ENCODE assay signal across 24 cellular contexts in the genomic region with DNA sequence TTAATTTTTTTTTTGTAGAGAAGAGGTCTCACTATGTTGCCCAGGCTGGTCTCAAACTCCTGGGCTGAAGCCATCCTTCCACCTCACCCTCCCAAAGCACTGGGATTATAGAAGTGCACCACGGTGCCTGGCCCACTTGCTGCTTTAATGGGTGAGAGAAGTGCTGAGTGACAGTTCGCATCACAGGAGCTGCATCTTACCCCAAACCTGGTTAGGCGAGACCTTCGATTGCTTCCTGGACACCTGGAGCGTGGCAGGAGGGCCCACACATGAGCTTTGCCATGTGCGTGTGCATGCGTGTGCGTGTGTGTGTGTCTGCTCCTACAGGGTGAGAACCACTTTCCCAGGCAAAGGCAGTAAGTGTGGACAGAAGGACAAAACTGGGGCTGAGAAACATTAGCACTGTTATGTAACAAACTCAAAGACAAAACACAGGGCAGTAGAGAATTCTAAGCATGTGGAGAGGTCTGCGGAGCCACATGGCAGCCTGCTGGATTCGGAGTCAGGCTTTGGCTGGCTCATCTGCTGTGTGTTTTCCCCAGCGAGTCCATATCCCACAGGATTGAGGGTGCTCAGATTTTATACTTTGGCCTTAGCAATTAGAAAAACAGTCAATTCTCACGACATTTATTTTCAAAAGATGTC. TPM values are rescaled to one million over a fixed set of nuclear protein-coding genes. Genes with fewer than 3 reads are reported as not detected.
DNase-seq lines count a peak whose midpoint lies in the region; ATAC-seq and TF ChIP-seq lines count a peak whose summit lies in the region.
"Had no signal": no experiment of that assay in that cellular context is flagged by ENCODE, and none has a peak within 500 bp of the region (broad histone marks: within the 10 kb centered on the region; RNA-seq: fewer than 3 reads in every experiment).

No MANE protein-coding gene starts in this region.

- H2AK5ac ChIP-seq in IMR-90 (ENCODE audit: low read depth, low read length) = no peak overlapping the region

- no peak for TF ChIP-seq POLR2A in IMR-90 (IDR thresholded peaks at IDR 0.05; ENCODE audit: low read depth, low read length)

- H3K36me3 ChIP-seq in IMR-90 (ENCODE audit: control insufficient read depth, insufficient read depth, low read length) = no peaks in the 10 kb centered on the region
- H3K36me3 ChIP-seq: MG63, SJCRH30, spleen, suprapubic skin had no signal

- H3K56ac ChIP-seq in IMR-90 (ENCODE audit: extremely low read depth, insufficient read depth, low read length) = no peak overlapping the region

- in situ Hi-C loops in IMR-90 (cut with MboI; ENCODE audit: low sequenced_read_pairs) = no loop called here

- no peak overlapping the region for H2BK15ac ChIP-seq in IMR-90 (ENCODE audit: low read depth, low read length)

- CTCF ChIA-PET in IMR-90 (lab: Yijun Ruan, JAX) = interaction anchor here (0.6 kb wide), 1 partner anchor 959 kb away, joined by 3 read pairs; no protein-coding TSS in a partner anchor

- no peak overlapping the region for H3K4me2 ChIP-seq in IMR-90 (ENCODE audit: low read depth, low read length)

- H3K9ac ChIP-seq in IMR-90 (ENCODE audit: low read depth, low read length) = no peak overlapping the region

- H3K79me1 ChIP-seq in IMR-90 (ENCODE audit: low read depth in 1 of 2, low read length in 2 of 2) = no peaks in the 10 kb centered on the region

- peaks cover 0 to 4% of the 10 kb centered on the region in 2 donors for H3K36me3 Mint-ChIP-seq in naive B cell
- H3K36me3 Mint-ChIP-seq: stimulated activated effector memory CD8-positive, alpha-beta T cell treated with anti-CD3 and anti-CD28 coated beads, Interleukin-12 subunit alpha, Interleukin-12 subunit beta, amount 100 ng/mL, for 72 hours had no signal

- POLR2A ChIA-PET in IMR-90 (lab: Charles Lee; ENCODE audit: unreplicated experiment) = no interaction called here

- H2BK120ac ChIP-seq in IMR-90 (ENCODE audit: low read depth, low read length) = no peak overlapping the region

- H3K27me3 ChIP-seq in IMR-90 (ENCODE audit: control insufficient read depth, insufficient read depth, low read length) = peaks cover 10% of the 10 kb centered on the region
- H3K27me3 ChIP-seq: MG63, spleen, suprapubic skin had no signal

- peak overlapping the region in 1 of 8 donors; percentile 52 for H3K4me3 Mint-ChIP-seq in naive B cell
- H3K4me3 Mint-ChIP-seq: activated CD4-positive, alpha-beta T cell treated with anti-CD3 and anti-CD28 coated beads, Interleukin-2, amount 10 ng/mL, durations not matched to agents 24 days and 14 days; activated CD8-positive, alpha-beta memory T cell treated with anti-CD3 and anti-CD28 coated beads, Interleukin-2, amount 10 ng/mL, durations not matched to agents 7 days and 5 days; HFFc6; stimulated activated effector memory CD8-positive, alpha-beta T cell treated with anti-CD3 and anti-CD28 coated beads, Interleukin-12 subunit alpha, Interleukin-12 subunit beta, amount 100 ng/mL, for 72 hours had no signal

- H3K27ac ChIP-seq in IMR-90 (ENCODE audit: insufficient read depth, low read length) = no peak overlapping the region
- H3K27ac ChIP-seq: SJCRH30, spleen, suprapubic skin had no signal

- BruUV-seq in IMR-90 (replicated peaks; lab: Mats Ljungman, UMichigan) = no TSS peak

- H3K27ac Mint-ChIP-seq in naive B cell = peak overlapping the region in 1 of 6 donors; percentile 34
- H3K27ac Mint-ChIP-seq: activated CD4-positive, alpha-beta T cell treated with anti-CD3 and anti-CD28 coated beads, Interleukin-2, amount 10 ng/mL, durations not matched to agents 24 days and 14 days; activated CD8-positive, alpha-beta memory T cell treated with anti-CD3 and anti-CD28 coated beads, Interleukin-2, amount 10 ng/mL, durations not matched to agents 7 days and 5 days; HFFc6; stimulated activated effector memory CD8-positive, alpha-beta T cell treated with anti-CD3 and anti-CD28 coated beads, Interleukin-12 subunit alpha, Interleukin-12 subunit beta, amount 100 ng/mL, for 72 hours had no signal

- no peak overlapping the region for H4K5ac ChIP-seq in IMR-90 (ENCODE audit: low read depth, low read length)

- no peak overlapping the region for H2BK5ac ChIP-seq in IMR-90 (ENCODE audit: low read depth, low read length, poor library complexity, severe bottlenecking)

- H4K20me1 ChIP-seq in IMR-90 (ENCODE audit: insufficient read depth, low read length) = no peaks in the 10 kb centered on the region

- no peak overlapping the region for H3K18ac ChIP-seq in IMR-90 (ENCODE audit: low read depth, low read length)

- H4K8ac ChIP-seq in IMR-90 (ENCODE audit: low read depth in 2 of 2, low read length in 2 of 2) = no peak overlapping the region

- H3K14ac ChIP-seq in IMR-90 (replicated peaks; ENCODE audit: low read depth, low read length) = no peak overlapping the region

- peak; percentile 62 for DNase-seq in AG20443 (ENCODE audit: low spot score)
- DNase-seq in IMR-90 = no peak
- DNase-seq in fibroblast of the aortic adventitia (ENCODE audit: low read depth) = peak; percentile 25
- DNase-seq in naive B cell = no peak
- no peak for DNase-seq in NCI-H1694 (lab: John Stamatoyannopoulos, UW)
- no peak for DNase-seq in NCI-H2196 (lab: John Stamatoyannopoulos, UW; ENCODE audit: unreplicated experiment)
- no peak for DNase-seq in SKM-1 (lab: John Stamatoyannopoulos, UW; ENCODE audit: unreplicated experiment)
- DNase-seq: activated CD4-positive, alpha-beta T cell treated with anti-CD3 and anti-CD28 coated beads, Interleukin-2, amount 10 ng/mL, durations not matched to agents 24 days and 14 days; activated CD8-positive, alpha-beta memory T cell treated with anti-CD3 and anti-CD28 coated beads, Interleukin-2, amount 10 ng/mL, durations not matched to agents 7 days and 5 days; activated naive CD4-positive, alpha-beta T cell treated with anti-CD3 and anti-CD28 coated beads, Interleukin-2, amount 50 U/mL, for 16 hours; dermis blood vessel endothelial cell; EL; HFFc6; kidney; MG63; NCI-H1436; NCI-H510A treated with DMSO at 0.1 percent for 48 hours; NK-92 treated with Interleukin-12 subunit alpha and Interleukin-12 subunit beta, amount 100 ng/mL, for 24 hours; SJCRH30; spleen; stimulated activated CD4-positive, alpha-beta T cell treated with anti-CD3 and anti-CD28 coated beads, Interleukin-2, amount 100 ng/mL, for 48 hours had no signal

- no peaks in the 10 kb centered on the region for H3K9me3 ChIP-seq in IMR-90 (ENCODE audit: control insufficient read depth, insufficient read depth, low read length)
- H3K9me3 ChIP-seq: MG63, SJCRH30, spleen, suprapubic skin had no signal

- TF ChIP-seq CTCF in IMR-90 (conservative IDR thresholded peaks at IDR 0.05; ENCODE audit: low read depth, low read length) = no peak
- TF ChIP-seq CTCF in fibroblast of the aortic adventitia (IDR thresholded peaks at IDR 0.05; ENCODE audit: insufficient read depth, low read length) = no peak

- H3K4me3 ChIP-seq in IMR-90 (ENCODE audit: insufficient read depth, low read depth, low read length) = no peak overlapping the region
- no peak overlapping the region for H3K4me3 ChIP-seq in fibroblast of the aortic adventitia (ENCODE audit: low read depth, low read length)
- H3K4me3 ChIP-seq: MG63, SJCRH30, spleen, suprapubic skin had no signal

- no peak overlapping the region; the same call in 1 of the 2 replicates for H3K23ac ChIP-seq in IMR-90 (ENCODE audit: low read depth, low read length)

- H3K9me3 Mint-ChIP-seq in naive B cell = no peaks in the 10 kb centered on the region
- H3K9me3 Mint-ChIP-seq: activated CD4-positive, alpha-beta T cell treated with anti-CD3 and anti-CD28 coated beads, Interleukin-2, amount 10 ng/mL, durations not matched to agents 24 days and 14 days; HFFc6; stimulated activated effector memory CD8-positive, alpha-beta T cell treated with anti-CD3 and anti-CD28 coated beads, Interleukin-12 subunit alpha, Interleukin-12 subunit beta, amount 100 ng/mL, for 72 hours had no signal

- H4K91ac ChIP-seq in IMR-90 (ENCODE audit: insufficient read depth, low read depth, low read length) = no peak overlapping the region

- peaks cover 4 to 12% (median 6%) of the 10 kb centered on the region in 3 donors for H3K4me1 Mint-ChIP-seq in naive B cell
- H3K4me1 Mint-ChIP-seq: activated CD4-positive, alpha-beta T cell treated with anti-CD3 and anti-CD28 coated beads, Interleukin-2, amount 10 ng/mL, durations not matched to agents 24 days and 14 days had no signal

- ATAC-seq in IMR-90 (ENCODE audit: low read depth) (no peak), naive B cell (ENCODE audit: low read depth in 2 of 2) (peak; percentile 85 to 89), GM21447 (IDR thresholded peaks at IDR 0.05; ENCODE audit: unreplicated experiment) (no peak)
- ATAC-seq: activated CD8-positive, alpha-beta memory T cell treated with anti-CD3 and anti-CD28 coated beads, Interleukin-2, amount 10 ng/mL, durations not matched to agents 7 days and 5 days; stimulated activated effector memory CD8-positive, alpha-beta T cell treated with anti-CD3 and anti-CD28 coated beads, Interleukin-12 subunit alpha, Interleukin-12 subunit beta, amount 100 ng/mL, for 72 hours had no signal

- H2AFZ ChIP-seq in IMR-90 (replicated peaks; ENCODE audit: low read length, poor library complexity) = peak overlapping the region; percentile 23

- H3K4ac ChIP-seq in IMR-90 (ENCODE audit: low read depth, low read length) = no peak overlapping the region

- 89% methylated on average over 7 of the region's 12 CpGs; no CpG with 5 or more reads in 1 of the 2 experiments for WGBS in IMR-90 (ENCODE audit: extremely low coverage in 2 of 2, insufficient read length in 1 of 2), 2 experiments

- H3K4me1 ChIP-seq in IMR-90 (ENCODE audit: control insufficient read depth, insufficient read depth, low read length) = no peaks in the 10 kb centered on the region
- H3K4me1 ChIP-seq: SJCRH30 had no signal

- H2AK9ac ChIP-seq in IMR-90 (replicated peaks; ENCODE audit: low read depth, low read length, poor library complexity) = no peak overlapping the region

- no peak overlapping the region for H2BK20ac ChIP-seq in IMR-90 (ENCODE audit: low read depth, low read length)

- no peaks in the 10 kb centered on the region for H3K9me1 ChIP-seq in IMR-90 (ENCODE audit: insufficient read depth, low read length)

- dilution Hi-C loops in IMR-90 (cut with HindIII; ENCODE audit: low sequenced_read_pairs, unreplicated experiment) = no loop called here

- intact Hi-C loops in IMR-90 (cut with micrococcal nuclease) = no loop called here

- TF ChIP-seq RAD21 in IMR-90 (IDR thresholded peaks at IDR 0.05; ENCODE audit: low read length) = no peak

- H3K27me3 Mint-ChIP-seq in naive B cell = no peaks in the 10 kb centered on the region
- H3K27me3 Mint-ChIP-seq: activated CD8-positive, alpha-beta memory T cell treated with anti-CD3 and anti-CD28 coated beads, Interleukin-2, amount 10 ng/mL, durations not matched to agents 7 days and 5 days had no signal

RNA-seq across cellular contexts. Expression of gene MTIF3, which starts 11.7 kb away (rescaled TPM):
- total RNA-seq in IMR-90 (2012; rRNA removed) = 31.7 and 60.8 TPM in 2 replicates
- polyA plus RNA-seq in IMR-90 (2012; rRNA removed) = 36.6 and 41.0 TPM in 2 replicates
- polyA plus RNA-seq in IMR-90 (2012; cell fraction: cytosol; rRNA removed) = 14.4 and 16.7 TPM in 2 replicates
- polyA plus RNA-seq in IMR-90 (2012; cell fraction: nucleus; rRNA removed; ENCODE audit: low replicate concordance) = 20.7 and 66.0 TPM in 2 replicates
- 68.0 and 86.5 TPM in 2 replicates for total RNA-seq in fibroblast of the aortic adventitia (ENCODE audit: low replicate concordance)
- polyA plus RNA-seq in naive B cell (ENCODE audit: low read depth in 6 of 6) = 100 to 1,000 TPM in 2 of 6 donors, 10 to 100 TPM in 4; 77.3 to 116 (median 89.0) TPM

RNA-seq across cellular contexts. Expression of gene GTF3A, which starts 37.6 kb away (rescaled TPM):
- 116 and 148 TPM in 2 replicates for total RNA-seq in IMR-90 (2012; rRNA removed)
- 73.1 and 74.1 TPM in 2 replicates for polyA plus RNA-seq in IMR-90 (2012; rRNA removed)
- 52.0 and 62.7 TPM in 2 replicates for polyA plus RNA-seq in IMR-90 (2012; cell fraction: cytosol; rRNA removed)
- polyA plus RNA-seq in IMR-90 (2012; cell fraction: nucleus; rRNA removed; ENCODE audit: low replicate concordance) = 32.2 and 40.3 TPM in 2 replicates
- 46.6 and 190 TPM in 2 replicates for total RNA-seq in fibroblast of the aortic adventitia (ENCODE audit: low replicate concordance)
- polyA plus RNA-seq in naive B cell (ENCODE audit: low read depth in 6 of 6) = 100 to 1,000 TPM; 373 to 631 (median 487) TPM

Comparison
In these comparisons a context has a peak if more than half of its experiments do, and no peak if none do; other contexts are left out.
1. DNase-seq: peak in AG20443 (single experiment) and fibroblast of the aortic adventitia (single experiment); none in IMR-90 (single experiment), naive B cell (single experiment), NCI-H1694 (single experiment), NCI-H2196 (single experiment) and SKM-1 (single experiment).
2. ATAC-seq: peak in naive B cell (2 of 2); none in IMR-90 (single experiment) and GM21447 (single experiment).